16 cellular contexts compared by ENCODE assay signal in genomic region chr2:109189751-109190150, GRCh38.
DNase-seq lines count a peak whose midpoint lies in the region; ATAC-seq and TF ChIP-seq lines count a peak whose summit lies in the region.
"Had no signal": no experiment of that assay in that cellular context is flagged by ENCODE, and none has a peak within 500 bp of the region (broad histone marks: within the 10 kb centered on the region; RNA-seq: fewer than 3 reads in every experiment).

No MANE protein-coding gene starts in this region.

- no peak overlapping the region for H3K4ac ChIP-seq in mesenchymal stem cell (ENCODE audit: low read depth in 1 of 2, low read length in 2 of 2)

- no peak overlapping the region for H3K14ac ChIP-seq in mesenchymal stem cell (ENCODE audit: low read length in 2 of 2)

- no peaks in the 10 kb centered on the region for H3K9me3 ChIP-seq in mesenchymal stem cell (ENCODE audit: control insufficient read depth, low read length)
- H3K9me3 ChIP-seq: BE2C, Caco-2, HAP-1 had no signal

- H3K27ac ChIP-seq in mesenchymal stem cell (ENCODE audit: low read length, poor library complexity, severe bottlenecking) = no peak overlapping the region
- H3K27ac ChIP-seq in GM23338 (ENCODE audit: low read depth) = no peak overlapping the region

- H3K27me3 Mint-ChIP-seq in GM23338 (ENCODE audit: insufficient read depth, low read depth, poor library complexity) = no peaks in the 10 kb centered on the region

- H3K9me2 ChIP-seq in GM23338 (ENCODE audit: insufficient read depth) = no peaks in the 10 kb centered on the region

- no peaks in the 10 kb centered on the region for H3K79me2 ChIP-seq in GM23338 (replicated peaks; ENCODE audit: insufficient read depth)

- peak; percentile 46 for DNase-seq in AG10803 (ENCODE audit: low read depth)
- DNase-seq in amniotic epithelial cell (ENCODE audit: low read depth) = peak; percentile 81
- peak; percentile 50 for DNase-seq in choroid plexus epithelial cell (ENCODE audit: low read depth)
- peak; percentile 48 for DNase-seq in mesenchymal stem cell
- no peak for DNase-seq in GM23338 (ENCODE audit: low spot score)
- no peak for DNase-seq in T1000 (lab: John Stamatoyannopoulos, UW)
- DNase-seq: 8988T; BE2C; C1 segment of cervical spinal cord; Caco-2; CD4-positive, CD25-positive, alpha-beta regulatory T cell; CD8-positive, alpha-beta memory T cell had no signal

- H3K36me3 ChIP-seq in mesenchymal stem cell (ENCODE audit: control insufficient read depth in 1 of 2, insufficient read depth in 2 of 2, low read depth in 1 of 2, low read length in 2 of 2) (no peaks in the 10 kb centered on the region), GM23338 (ENCODE audit: insufficient read depth) (no peaks in the 10 kb centered on the region)
- H3K36me3 ChIP-seq: BE2C, HAP-1 had no signal

- H3F3A ChIP-seq in GM23338 (replicated peaks; ENCODE audit: low read depth) = no peaks in the 10 kb centered on the region

- H3K4me3 Mint-ChIP-seq in GM23338 = no peak overlapping the region
- H3K4me3 Mint-ChIP-seq: CD4-positive, CD25-positive, alpha-beta regulatory T cell; CD8-positive, alpha-beta memory T cell had no signal

- H3K9me3 Mint-ChIP-seq in GM23338 = no peaks in the 10 kb centered on the region
- H3K9me3 Mint-ChIP-seq: CD4-positive, CD25-positive, alpha-beta regulatory T cell; CD8-positive, alpha-beta memory T cell had no signal

- H3K4me3 ChIP-seq in AG10803 (ENCODE audit: low read length) (no peak overlapping the region), choroid plexus epithelial cell (ENCODE audit: low read depth, low read length) (no peak overlapping the region), mesenchymal stem cell (ENCODE audit: insufficient read depth in 1 of 2, low read depth in 1 of 2, low read length in 2 of 2) (no peak overlapping the region), GM23338 (no peak overlapping the region)
- H3K4me3 ChIP-seq: HAP-1 had no signal

- no peaks in the 10 kb centered on the region for H3K27me3 ChIP-seq in mesenchymal stem cell (ENCODE audit: control insufficient read depth in 1 of 2, insufficient read depth in 1 of 2, low read length in 2 of 2)
- no peaks in the 10 kb centered on the region for H3K27me3 ChIP-seq in GM23338 (ENCODE audit: insufficient read depth)
- H3K27me3 ChIP-seq: BE2C had no signal

- no peak overlapping the region for H2AK5ac ChIP-seq in mesenchymal stem cell (ENCODE audit: low read length, severe bottlenecking)

- TF ChIP-seq CTCF in AG10803 (conservative IDR thresholded peaks at IDR 0.05; ENCODE audit: low read length) = no peak
- no peak for TF ChIP-seq CTCF in choroid plexus epithelial cell (conservative IDR thresholded peaks at IDR 0.05; ENCODE audit: low read depth, low read length)
- TF ChIP-seq CTCF in GM23338 (conservative IDR thresholded peaks at IDR 0.05; ENCODE audit: low read depth in 2 of 2) = no peak

- 89% methylated on average over 3 of the region's 5 CpGs for WGBS in mesenchymal stem cell

- no peak overlapping the region for H4K91ac ChIP-seq in mesenchymal stem cell (ENCODE audit: low read length)

- no peaks in the 10 kb centered on the region for H3K36me3 Mint-ChIP-seq in GM23338 (ENCODE audit: low read depth)
- H3K36me3 Mint-ChIP-seq: CD8-positive, alpha-beta memory T cell had no signal

- no peak overlapping the region for H2BK12ac ChIP-seq in mesenchymal stem cell (ENCODE audit: low read length in 2 of 2)

- H3K18ac ChIP-seq in mesenchymal stem cell (ENCODE audit: low read depth in 1 of 2, low read length in 2 of 2) = no peak overlapping the region

- H3K4me1 ChIP-seq in mesenchymal stem cell (ENCODE audit: control insufficient read depth, insufficient read depth, low read depth, low read length) = peaks cover 17% of the 10 kb centered on the region
- H3K4me1 ChIP-seq in GM23338 (ENCODE audit: insufficient read depth) = no peaks in the 10 kb centered on the region
- H3K4me1 ChIP-seq: BE2C, Caco-2, HAP-1 had no signal

- H3K4me2 ChIP-seq in mesenchymal stem cell (ENCODE audit: low read length, poor library complexity, severe bottlenecking) (no peak overlapping the region), GM23338 (no peak overlapping the region)

- no peak overlapping the region for H2BK120ac ChIP-seq in mesenchymal stem cell (ENCODE audit: low read depth, low read length)

- no peak overlapping the region for H2BK15ac ChIP-seq in mesenchymal stem cell (ENCODE audit: low read depth, poor library complexity, severe bottlenecking)

- ATAC-seq in GM18873 (IDR thresholded peaks at IDR 0.05; ENCODE audit: low FRiP score, unreplicated experiment) (no peak), GM23338 (no peak), GM18861 (IDR thresholded peaks at IDR 0.05; ENCODE audit: unreplicated experiment) (no peak)
- ATAC-seq: HepG2 had no signal

- no peak overlapping the region for H3K23ac ChIP-seq in mesenchymal stem cell (ENCODE audit: low read length in 2 of 2)

- H2AFZ ChIP-seq in mesenchymal stem cell (ENCODE audit: low read depth, low read length) = no peak overlapping the region
- H2AFZ ChIP-seq in GM23338 = no peak overlapping the region

- H3K9ac ChIP-seq in mesenchymal stem cell (ENCODE audit: low read length) = no peak overlapping the region

- peaks cover 37% of the 10 kb centered on the region for H3K79me1 ChIP-seq in mesenchymal stem cell (replicated peaks; ENCODE audit: low read length, poor library complexity, severe bottlenecking)

- no peak overlapping the region for H3K27ac Mint-ChIP-seq in GM23338
- H3K27ac Mint-ChIP-seq: CD4-positive, CD25-positive, alpha-beta regulatory T cell; CD8-positive, alpha-beta memory T cell had no signal

- no peaks in the 10 kb centered on the region for H4K20me1 ChIP-seq in GM23338 (replicated peaks; ENCODE audit: insufficient read depth)

- peaks cover 5% of the 10 kb centered on the region for H3K4me1 Mint-ChIP-seq in GM23338

- no peak overlapping the region for H4K8ac ChIP-seq in mesenchymal stem cell (ENCODE audit: low read length)

- no peak overlapping the region for H2BK5ac ChIP-seq in mesenchymal stem cell (ENCODE audit: low read depth, low read length, poor library complexity, severe bottlenecking)

TF ChIP-seq in GM23338, 12 proteins besides CTCF, POLR2A, EP300 and RAD21:
- TF ChIP-seq ZNF331 (CRISPR knock-in tag; IDR thresholded peaks at IDR 0.05; ENCODE audit: low read depth) (no peak), NANOG (IDR thresholded peaks at IDR 0.05; ENCODE audit: borderline replicate concordance) (no peak), ZNF462 (CRISPR knock-in tag; IDR thresholded peaks at IDR 0.05) (no peak)

Comparison
In these comparisons a context has a peak if more than half of its experiments do, and no peak if none do; other contexts are left out.
1. DNase-seq: peak in AG10803 (single experiment), amniotic epithelial cell (single experiment), choroid plexus epithelial cell (single experiment) and mesenchymal stem cell (single experiment); none in GM23338 (single experiment) and T1000 (single experiment).